Comparison of ENCODE assay signal across 20 cellular contexts in genomic region chr2:197196737-197197136, GRCh38.
DNase-seq lines count a peak whose midpoint lies in the region; ATAC-seq, FAIRE-seq and TF ChIP-seq lines count a peak whose summit lies in the region.
"Had no signal": no experiment of that assay in that cellular context is flagged by ENCODE, and none has a peak within 500 bp of the region (broad histone marks: within the 10 kb centered on the region; RNA-seq: fewer than 3 reads in every experiment).

No MANE protein-coding gene starts in this region.

- CTCF ChIA-PET in MCF 10A (lab: Yijun Ruan, JAX), result interaction anchor here (0.7 to 1.0 kb wide), 2 partner anchors 115 to 157 kb away, joined by 3 to 4 read pairs; no protein-coding TSS in a partner anchor
- CTCF ChIA-PET in activated CD8-positive, alpha-beta T cell treated with anti-CD3 and anti-CD28 coated beads for 36 hours (lab: Charles Lee), result interaction anchor here (0.8 to 3.9 kb wide), 6 partner anchors 11 to 131 kb away, joined by 3 to 29 read pairs (median 3); no protein-coding TSS in a partner anchor

- no TSS peak for BruUV-seq in MCF 10A (replicated peaks; lab: Mats Ljungman, UMichigan)

- H3K36me3 Mint-ChIP-seq in MCF 10A (ENCODE audit: insufficient read depth, unreplicated experiment), result no peaks in the 10 kb centered on the region
- peaks cover 23% of the 10 kb centered on the region for H3K36me3 Mint-ChIP-seq in activated CD8-positive, alpha-beta T cell treated with anti-CD3 and anti-CD28 coated beads for 36 hours (ENCODE audit: low read depth)

- no peak overlapping the region for H3K4me3 ChIP-seq in breast epithelium
- H3K4me3 ChIP-seq in transverse colon, result no peak overlapping the region
- H3K4me3 ChIP-seq in upper lobe of left lung, result no peak overlapping the region
- H3K4me3 ChIP-seq: sigmoid colon, uterus had no signal

- H3K27me3 ChIP-seq in breast epithelium (no peaks in the 10 kb centered on the region), transverse colon (no peaks in the 10 kb centered on the region), upper lobe of left lung (no peaks in the 10 kb centered on the region)
- H3K27me3 ChIP-seq: foreskin keratinocyte, sigmoid colon, uterus had no signal

- intact Hi-C loops in MCF 10A (cut with micrococcal nuclease), result no loop called here
- intact Hi-C loops in breast epithelium (cut with DNase I; ENCODE audit: low total_unique reads), result no loop called here
- intact Hi-C loops in activated CD8-positive, alpha-beta T cell treated with anti-CD3 and anti-CD28 coated beads for 36 hours (cut with micrococcal nuclease), result loop anchor here (5.0 kb wide), 1 partner anchor 41 kb away; no protein-coding TSS in a partner anchor
- intact Hi-C loops in transverse colon (cut with DNase I; ENCODE audit: low total_unique reads), result no loop called here

- H3K9me3 Mint-ChIP-seq in MCF 10A (ENCODE audit: unreplicated experiment), result no peaks in the 10 kb centered on the region
- peaks cover 3% of the 10 kb centered on the region for H3K9me3 Mint-ChIP-seq in activated CD8-positive, alpha-beta T cell treated with anti-CD3 and anti-CD28 coated beads for 36 hours
- H3K9me3 Mint-ChIP-seq: neural crest cell had no signal

- in situ Hi-C loops in transverse colon (cut with MboI; ENCODE audit: low pct_ligation_motif_present in 1 of 4, low pct_unique_long_range_greater_than_20kb in 1 of 4, low sequenced_read_pairs in 3 of 4), result loop anchor here in 1 of 4 donors (25.0 kb wide), 1 partner anchor 116 kb away; the partner anchor contains the start of gene ANKRD44

- H3K9me3 ChIP-seq in breast epithelium, result no peaks in the 10 kb centered on the region
- H3K9me3 ChIP-seq in transverse colon, result no peaks in the 10 kb centered on the region
- no peaks in the 10 kb centered on the region for H3K9me3 ChIP-seq in upper lobe of left lung
- H3K9me3 ChIP-seq: sigmoid colon, uterus had no signal

- no peaks in the 10 kb centered on the region for H3K27me3 Mint-ChIP-seq in MCF 10A (ENCODE audit: insufficient read depth, unreplicated experiment)
- no peaks in the 10 kb centered on the region for H3K27me3 Mint-ChIP-seq in activated CD8-positive, alpha-beta T cell treated with anti-CD3 and anti-CD28 coated beads for 36 hours

- 10 to 17% methylated on average over 1 to 2 of the region's 2 CpGs for WGBS in transverse colon (ENCODE audit: low coverage in 1 of 2), 2 donors
- WGBS in upper lobe of left lung, 2 donors, result 17 to 20% methylated on average over 1 to 2 of the region's 2 CpGs

- TF ChIP-seq EP300 in transverse colon (IDR thresholded peaks at IDR 0.05; ENCODE audit: low read depth) (no peak), upper lobe of left lung (IDR thresholded peaks at IDR 0.05) (no peak)

- H3K36me3 ChIP-seq in breast epithelium (no peaks in the 10 kb centered on the region), transverse colon (no peaks in the 10 kb centered on the region), upper lobe of left lung (no peaks in the 10 kb centered on the region)
- H3K36me3 ChIP-seq: sigmoid colon, uterus had no signal

- no peak overlapping the region for H3K27ac Mint-ChIP-seq in MCF 10A (ENCODE audit: low read depth, unreplicated experiment)
- peak overlapping the region; percentile 94 for H3K27ac Mint-ChIP-seq in activated CD8-positive, alpha-beta T cell treated with anti-CD3 and anti-CD28 coated beads for 36 hours

- H3K27ac ChIP-seq in breast epithelium, result no peak overlapping the region
- H3K27ac ChIP-seq in transverse colon, result peak overlapping the region in 3 of 4 donors; percentile 1 to 43 (median 11)
- H3K27ac ChIP-seq in upper lobe of left lung, result peak overlapping the region in 2 of 4 donors; percentile 1 to 31
- H3K27ac ChIP-seq: foreskin keratinocyte, RWPE1 had no signal

- POLR2A ChIA-PET in MCF 10A (lab: Yijun Ruan, JAX), result interaction anchor here (0.6 kb wide), 1 partner anchor 119 kb away, joined by 3 read pairs; no protein-coding TSS in a partner anchor
- POLR2A ChIA-PET in activated CD8-positive, alpha-beta T cell treated with anti-CD3 and anti-CD28 coated beads for 36 hours (lab: Charles Lee), result interaction anchor here (1.4 to 4.1 kb wide), 2 partner anchors 43 to 113 kb away, joined by 3 to 34 read pairs; partner anchors contain the start of gene ANKRD44

- ATAC-seq in activated CD8-positive, alpha-beta T cell treated with anti-CD3 and anti-CD28 coated beads for 36 hours, result peak; percentile 22
- ATAC-seq in upper lobe of left lung (ENCODE audit: low FRiP score in 2 of 2), result no peak
- ATAC-seq: foreskin keratinocyte, left ventricle myocardium superior had no signal

- DNase-seq in MCF 10A (ENCODE audit: unreplicated experiment) (peak; percentile 13), breast epithelium (ENCODE audit: low spot score in 2 of 2) (no peak), kidney tubule cell (ENCODE audit: low spot score) (peak; percentile 85), transverse colon (no peak), NCI-H510A (lab: John Stamatoyannopoulos, UW) (no peak), D721Med (ENCODE audit: insufficient read length, low spot score) (no peak), upper lobe of left lung (no peak)
- DNase-seq in activated CD8-positive, alpha-beta T cell treated with anti-CD3 and anti-CD28 coated beads for 36 hours, result no peak
- DNase-seq: activated gamma-delta T cell; caudate nucleus; DMS153; foreskin keratinocyte; left ventricle myocardium superior; NCI-H2107; sigmoid colon; stimulated activated CD4-positive, alpha-beta T cell treated with anti-CD3 and anti-CD28 coated beads, Interleukin-4, amount 100 ng/mL, for 4 hours; uterus had no signal

- no peak for TF ChIP-seq POLR2A in breast epithelium (IDR thresholded peaks at IDR 0.05)
- TF ChIP-seq POLR2A in transverse colon (IDR thresholded peaks at IDR 0.05), result no peak
- TF ChIP-seq POLR2A in upper lobe of left lung (IDR thresholded peaks at IDR 0.05), result no peak

- no peak for FAIRE-seq in D721Med (lab: Jason Lieb, UNC)
- FAIRE-seq: HTR-8/SVneo had no signal

- peaks cover 10% of the 10 kb centered on the region for H3K4me1 Mint-ChIP-seq in MCF 10A (ENCODE audit: insufficient read depth, unreplicated experiment)
- peaks cover 85% of the 10 kb centered on the region for H3K4me1 Mint-ChIP-seq in activated CD8-positive, alpha-beta T cell treated with anti-CD3 and anti-CD28 coated beads for 36 hours (ENCODE audit: low read depth)
- H3K4me1 Mint-ChIP-seq: neural crest cell had no signal

- H3K4me1 ChIP-seq in breast epithelium (no peaks in the 10 kb centered on the region), transverse colon (peaks cover 4 to 43% (median 10%) of the 10 kb centered on the region in 4 donors), upper lobe of left lung (peaks cover 44 to 67% (median 53%) of the 10 kb centered on the region in 4 donors)
- H3K4me1 ChIP-seq: foreskin keratinocyte had no signal

- H3K4me3 Mint-ChIP-seq in MCF 10A (ENCODE audit: unreplicated experiment), result no peak overlapping the region
- H3K4me3 Mint-ChIP-seq in activated CD8-positive, alpha-beta T cell treated with anti-CD3 and anti-CD28 coated beads for 36 hours, result peak overlapping the region; percentile 78
- H3K4me3 Mint-ChIP-seq: neural crest cell had no signal

- TF ChIP-seq CTCF in MCF 10A (IDR thresholded peaks at IDR 0.05; ENCODE audit: unreplicated experiment), result no peak
- TF ChIP-seq CTCF in breast epithelium (IDR thresholded peaks at IDR 0.05), result no peak
- TF ChIP-seq CTCF in activated CD8-positive, alpha-beta T cell treated with anti-CD3 and anti-CD28 coated beads for 36 hours (IDR thresholded peaks at IDR 0.05), result no peak
- TF ChIP-seq CTCF in transverse colon (IDR thresholded peaks at IDR 0.05), result no peak
- no peak for TF ChIP-seq CTCF in D721Med (IDR thresholded peaks at IDR 0.05; ENCODE audit: insufficient read depth, missing control alignments)
- TF ChIP-seq CTCF in upper lobe of left lung (IDR thresholded peaks at IDR 0.05), result no peak

Comparison
In these comparisons a context has a peak if more than half of its experiments do, and no peak if none do; other contexts are left out.
1. DNase-seq: peak in MCF 10A (single experiment) and kidney tubule cell (single experiment); none in breast epithelium (0 of 2), activated CD8-positive, alpha-beta T cell treated with anti-CD3 and anti-CD28 coated beads for 36 hours (single experiment), transverse colon (single experiment), NCI-H510A (single experiment), D721Med (single experiment) and upper lobe of left lung (0 of 2).
2. H3K27ac ChIP-seq: peak in transverse colon (3 of 4); none in breast epithelium (0 of 2).